Comparison of ENCODE assay signal across 8 cellular contexts in genomic region chr14:61472025-61472672, GRCh38.
A peak's percentile ranks its signal among the peaks of the same experiment; 100 is the strongest.
DNase-seq lines count a peak whose midpoint lies in the region; ATAC-seq and TF ChIP-seq lines count a peak whose summit lies in the region.

No MANE protein-coding gene starts in this region.

- H3K14ac ChIP-seq in neuronal stem cell (ENCODE audit: low read length): no peak overlapping the region

- peaks cover 81% of the 10 kb centered on the region for H3K4me1 ChIP-seq in BLaER1
- H3K4me1 ChIP-seq in neuronal stem cell (ENCODE audit: control insufficient read depth in 2 of 2, insufficient read depth in 1 of 2, low read depth in 1 of 2, low read length in 2 of 2): peaks cover 9 to 17% of the 10 kb centered on the region in 2 donors

- no peak overlapping the region for H2BK15ac ChIP-seq in neuronal stem cell (ENCODE audit: low read length)

- no peak for ATAC-seq in HG03175 (IDR thresholded peaks at IDR 0.05; ENCODE audit: unreplicated experiment)

- H4K91ac ChIP-seq in neuronal stem cell (ENCODE audit: low read depth, low read length, poor library complexity): no peak overlapping the region

- no peak overlapping the region for H2AK5ac ChIP-seq in neuronal stem cell (ENCODE audit: low read depth, low read length)

- no CpG with 5 or more reads among the region's 8 CpGs for WGBS in neuronal stem cell (ENCODE audit: extremely low coverage in 2 of 2, insufficient read length in 2 of 2, insufficient replicate concordance in 1 of 2), 2 donors

- H3K27me3 ChIP-seq in BLaER1 (no peaks in the 10 kb centered on the region), HL-60 (ENCODE audit: insufficient read depth, poor library complexity, severe bottlenecking) (no peaks in the 10 kb centered on the region), neuronal stem cell (ENCODE audit: control insufficient read depth in 3 of 3, insufficient read depth in 3 of 3, low read depth in 1 of 3, low read length in 3 of 3) (no peaks in the 10 kb centered on the region)

- H2BK5ac ChIP-seq in neuronal stem cell (ENCODE audit: low read length): no peak overlapping the region

- H3K4me3 ChIP-seq in BLaER1: peak overlapping the region; percentile 52
- no peak overlapping the region for H3K4me3 ChIP-seq in HL-60 (replicated peaks; ENCODE audit: insufficient read depth, low read length)
- no peak overlapping the region for H3K4me3 ChIP-seq in neuronal stem cell (ENCODE audit: low read length in 2 of 2)

- H3K4me2 ChIP-seq in BLaER1: peak overlapping the region; percentile 90
- H3K4me2 ChIP-seq in neuronal stem cell (ENCODE audit: insufficient read depth, low read length, poor library complexity, severe bottlenecking): no peak overlapping the region

- no peak for TF ChIP-seq CTCF in HL-60 (IDR thresholded peaks at IDR 0.05; ENCODE audit: insufficient read depth, low read length)

- no peak overlapping the region for H3K18ac ChIP-seq in neuronal stem cell (ENCODE audit: low read length)

- H2BK12ac ChIP-seq in neuronal stem cell (ENCODE audit: low read length): no peak overlapping the region

- peaks cover 17% of the 10 kb centered on the region for H3K36me3 ChIP-seq in BLaER1
- H3K36me3 ChIP-seq in neuronal stem cell (replicated peaks in 1 of 2; ENCODE audit: control insufficient read depth in 2 of 2, insufficient read depth in 2 of 2, low read length in 2 of 2): no peaks in the 10 kb centered on the region

- H4K20me1 ChIP-seq in BLaER1: no peaks in the 10 kb centered on the region

- no peak overlapping the region for H3K23ac ChIP-seq in neuronal stem cell (ENCODE audit: low read depth, low read length, poor library complexity)

- H3K9ac ChIP-seq in BLaER1 (peak overlapping the region; percentile 70), neuronal stem cell (ENCODE audit: low read depth, low read length, poor library complexity) (no peak overlapping the region)

- H2BK120ac ChIP-seq in neuronal stem cell (ENCODE audit: low read depth, low read length): no peak overlapping the region

- H3K27ac ChIP-seq in BLaER1: peak overlapping the region; percentile 77
- H3K27ac ChIP-seq in HL-60 (replicated peaks): no peak overlapping the region
- peak overlapping the region; percentile 36 for H3K27ac ChIP-seq in epithelial cell of prostate
- H3K27ac ChIP-seq in neuronal stem cell (replicated peaks; ENCODE audit: low read length): no peak overlapping the region

- DNase-seq in HL-60 (ENCODE audit: low read depth in 1 of 2, low spot score in 1 of 2): peak; percentile 43 to 61
- DNase-seq in T1000 (lab: John Stamatoyannopoulos, UW): peak; percentile 57
- peak; percentile 90 for DNase-seq in epithelial cell of prostate (ENCODE audit: low read depth, low spot score)
- DNase-seq in neuronal stem cell (ENCODE audit: low spot score): no peak
- no peak for DNase-seq in GF-D8 (lab: John Stamatoyannopoulos, UW)
- no peak for DNase-seq in SHP77 (lab: John Stamatoyannopoulos, UW)

- no peak overlapping the region for H3K4ac ChIP-seq in neuronal stem cell (ENCODE audit: low read length)

- peak overlapping the region; percentile 48 for H2AFZ ChIP-seq in neuronal stem cell (ENCODE audit: low read length)

- no peaks in the 10 kb centered on the region for H3K79me1 ChIP-seq in neuronal stem cell (ENCODE audit: low read depth, low read length)

- H3K9me3 ChIP-seq in BLaER1 (no peaks in the 10 kb centered on the region), neuronal stem cell (replicated peaks in 1 of 2; ENCODE audit: control insufficient read depth in 2 of 2, insufficient read depth in 1 of 2, low read depth in 1 of 2, low read length in 2 of 2) (no peaks in the 10 kb centered on the region)

- H4K8ac ChIP-seq in neuronal stem cell (ENCODE audit: low read depth, low read length): no peak overlapping the region

Comparison
In these comparisons a context has a peak if more than half of its experiments do, and no peak if none do; other contexts are left out.
1. H3K27ac ChIP-seq: peak in BLaER1 (single experiment) and epithelial cell of prostate (single experiment); none in HL-60 (single experiment) and neuronal stem cell (single experiment).
2. DNase-seq: peak in HL-60 (2 of 2), T1000 (single experiment) and epithelial cell of prostate (single experiment); none in neuronal stem cell (single experiment), GF-D8 (single experiment) and SHP77 (0 of 2).